In genomic region chr14:51989293-51990234, GRCh38 we compare ENCODE assay signal across 1 cellular context.
TF ChIP-seq lines count a peak whose summit lies in the region.

TSS of gene RTRAF (plus strand) at chr14:51989546. CDS start at chr14:51989640, 94 bp downstream.

TF ChIP-seq in HepG2, 621 proteins besides CTCF, POLR2A, EP300 and RAD21 (continued from another document and continues in another):
- TF ChIP-seq, protein P1, sequence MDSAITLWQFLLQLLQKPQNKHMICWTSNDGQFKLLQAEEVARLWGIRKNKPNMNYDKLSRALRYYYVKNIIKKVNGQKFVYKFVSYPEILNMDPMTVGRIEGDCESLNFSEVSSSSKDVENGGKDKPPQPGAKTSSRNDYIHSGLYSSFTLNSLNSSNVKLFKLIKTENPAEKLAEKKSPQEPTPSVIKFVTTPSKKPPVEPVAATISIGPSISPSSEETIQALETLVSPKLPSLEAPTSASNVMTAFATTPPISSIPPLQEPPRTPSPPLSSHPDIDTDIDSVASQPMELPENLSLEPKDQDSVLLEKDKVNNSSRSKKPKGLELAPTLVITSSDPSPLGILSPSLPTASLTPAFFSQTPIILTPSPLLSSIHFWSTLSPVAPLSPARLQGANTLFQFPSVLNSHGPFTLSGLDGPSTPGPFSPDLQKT (CRISPR knock-in tag; IDR thresholded peaks at IDR 0.05; ENCODE audit: borderline replicate concordance) = no peak
- TF ChIP-seq DNMT1 (CRISPR knock-in tag; IDR thresholded peaks at IDR 0.05) (no peak; the same call in 1 of the 2 replicates), ZNF20 (CRISPR knock-in tag; IDR thresholded peaks at IDR 0.05) (no peak), NFE2L2 (IDR thresholded peaks at IDR 0.05; ENCODE audit: low read length) (no peak), YEATS2 (CRISPR knock-in tag; IDR thresholded peaks at IDR 0.05; ENCODE audit: borderline replicate concordance) (peak; percentile 98), KLF16 (CRISPR knock-in tag; IDR thresholded peaks at IDR 0.05) (peak in 1 of 2 experiments; percentile 68; a peak in 1 of 4 replicates), FOXA3 (CRISPR knock-in tag; IDR thresholded peaks at IDR 0.05) (peak; percentile 9; the same call in 1 of the 2 replicates), ZNF737 (CRISPR knock-in tag; IDR thresholded peaks at IDR 0.05; ENCODE audit: borderline replicate concordance) (no peak), ZNF646 (CRISPR knock-in tag; IDR thresholded peaks at IDR 0.05) (no peak), MLLT10 (CRISPR knock-in tag; IDR thresholded peaks at IDR 0.05) (no peak), AGO2 (optimal IDR thresholded peaks at IDR 0.05; ENCODE audit: low read depth, low read length) (peak; percentile 51), FUBP1 (CRISPR knock-in tag; IDR thresholded peaks at IDR 0.05; ENCODE audit: borderline replicate concordance) (no peak), ZBTB21 (CRISPR knock-in tag; IDR thresholded peaks at IDR 0.05) (no peak), ZNF790 (CRISPR knock-in tag; IDR thresholded peaks at IDR 0.05; ENCODE audit: borderline replicate concordance) (no peak), ZNF207 (IDR thresholded peaks at IDR 0.05; ENCODE audit: borderline replicate concordance) (no peak), NR2C2 (CRISPR knock-in tag; IDR thresholded peaks at IDR 0.05; ENCODE audit: borderline replicate concordance) (no peak), SATB2 (CRISPR knock-in tag; IDR thresholded peaks at IDR 0.05) (no peak), MTF2 (CRISPR knock-in tag; IDR thresholded peaks at IDR 0.05; ENCODE audit: borderline replicate concordance) (no peak), ISX (CRISPR knock-in tag; conservative IDR thresholded peaks at IDR 0.05) (no peak), HOXA9 (CRISPR knock-in tag; IDR thresholded peaks at IDR 0.05; ENCODE audit: borderline replicate concordance) (peak; percentile 61; the same call in 1 of the 2 replicates), ZNF543 (CRISPR knock-in tag; IDR thresholded peaks at IDR 0.05) (no peak), ZNF383 (CRISPR knock-in tag; IDR thresholded peaks at IDR 0.05; ENCODE audit: borderline replicate concordance) (no peak), ARNT2 (CRISPR knock-in tag; IDR thresholded peaks at IDR 0.05; ENCODE audit: low read depth) (no peak; the same call in 1 of the 2 replicates), ZNF260 (CRISPR knock-in tag; IDR thresholded peaks at IDR 0.05; ENCODE audit: borderline replicate concordance, low read depth) (no peak), ZNF800 (CRISPR knock-in tag; IDR thresholded peaks at IDR 0.05) (no peak), MAZ (IDR thresholded peaks at IDR 0.05; ENCODE audit: borderline replicate concordance, low read depth, low read length) (peak; percentile 24), MAZ (CRISPR knock-in tag; IDR thresholded peaks at IDR 0.05; ENCODE audit: low read depth) (peak; percentile 40; the same call in 1 of the 2 replicates), ZBTB38 (CRISPR knock-in tag; IDR thresholded peaks at IDR 0.05) (peak; percentile 46; the same call in 1 of the 2 replicates), ZBTB8A (CRISPR knock-in tag; IDR thresholded peaks at IDR 0.05; ENCODE audit: borderline replicate concordance, low read depth) (no peak), ZNF75D (CRISPR knock-in tag; IDR thresholded peaks at IDR 0.05; ENCODE audit: borderline replicate concordance) (no peak), ZNF44 (CRISPR knock-in tag; IDR thresholded peaks at IDR 0.05) (no peak), TAF1 (CRISPR knock-in tag; IDR thresholded peaks at IDR 0.05) (peak; percentile 90), ZFP36L1 (CRISPR knock-in tag; IDR thresholded peaks at IDR 0.05) (no peak), ZHX2 (IDR thresholded peaks at IDR 0.05; ENCODE audit: low read depth) (peak; percentile 67; the same call in 1 of the 2 replicates), ZHX2 (CRISPR knock-in tag; IDR thresholded peaks at IDR 0.05; ENCODE audit: borderline replicate concordance) (no peak), HBP1 (CRISPR knock-in tag; IDR thresholded peaks at IDR 0.05; ENCODE audit: low read depth) (no peak), ZNF17 (CRISPR knock-in tag; IDR thresholded peaks at IDR 0.05) (no peak), ZFP62 (CRISPR knock-in tag; IDR thresholded peaks at IDR 0.05) (no peak), SMAD9 (CRISPR knock-in tag; IDR thresholded peaks at IDR 0.05) (no peak), TCF7L2 (IDR thresholded peaks at IDR 0.05; ENCODE audit: low read depth, low read length) (no peak), MBNL3 (CRISPR knock-in tag; conservative IDR thresholded peaks at IDR 0.05) (no peak), NCOA5 (CRISPR knock-in tag; IDR thresholded peaks at IDR 0.05) (no peak)
- TF ChIP-seq, protein P2, sequence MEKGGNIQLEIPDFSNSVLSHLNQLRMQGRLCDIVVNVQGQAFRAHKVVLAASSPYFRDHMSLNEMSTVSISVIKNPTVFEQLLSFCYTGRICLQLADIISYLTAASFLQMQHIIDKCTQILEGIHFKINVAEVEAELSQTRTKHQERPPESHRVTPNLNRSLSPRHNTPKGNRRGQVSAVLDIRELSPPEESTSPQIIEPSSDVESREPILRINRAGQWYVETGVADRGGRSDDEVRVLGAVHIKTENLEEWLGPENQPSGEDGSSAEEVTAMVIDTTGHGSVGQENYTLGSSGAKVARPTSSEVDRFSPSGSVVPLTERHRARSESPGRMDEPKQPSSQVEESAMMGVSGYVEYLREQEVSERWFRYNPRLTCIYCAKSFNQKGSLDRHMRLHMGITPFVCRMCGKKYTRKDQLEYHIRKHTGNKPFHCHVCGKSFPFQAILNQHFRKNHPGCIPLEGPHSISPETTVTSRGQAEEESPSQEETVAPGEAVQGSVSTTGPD (CRISPR knock-in tag; IDR thresholded peaks at IDR 0.05) = no peak
